ENCODE assay signal across 29 cellular contexts in the genomic region with DNA sequence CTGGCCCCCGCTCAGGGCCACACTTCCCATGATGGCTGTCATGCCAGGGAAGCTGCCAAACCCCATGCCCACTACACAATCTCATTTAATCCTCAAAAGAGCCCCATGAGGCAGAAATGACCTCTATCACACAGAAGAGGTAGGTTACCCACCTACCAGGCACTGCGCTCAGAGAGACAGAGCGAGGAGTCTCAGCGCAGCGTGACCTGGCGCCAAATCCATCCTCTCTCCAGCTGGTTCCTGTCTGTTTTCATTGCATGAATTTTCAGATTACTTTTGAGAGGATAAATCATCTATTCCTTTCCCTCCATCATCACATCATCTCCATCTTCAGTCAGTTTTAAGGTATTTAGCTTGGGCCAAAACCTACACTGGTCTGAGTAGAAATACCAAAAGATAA.
DNase-seq lines count a peak whose midpoint lies in the region; ATAC-seq and TF ChIP-seq lines count a peak whose summit lies in the region.
"Had no signal": no experiment of that assay in that cellular context is flagged by ENCODE, and none has a peak within 500 bp of the region (broad histone marks: within the 10 kb centered on the region; RNA-seq: fewer than 3 reads in every experiment).

No MANE protein-coding gene starts in this region.

- H4K91ac ChIP-seq in neuronal stem cell (ENCODE audit: low read depth, low read length, poor library complexity): no peak overlapping the region

- H3K4me1 ChIP-seq in CD8-positive, alpha-beta T cell (ENCODE audit: insufficient read depth, low read length): no peaks in the 10 kb centered on the region
- peaks cover 0 to 6% of the 10 kb centered on the region in 2 donors for H3K4me1 ChIP-seq in neuronal stem cell (ENCODE audit: control insufficient read depth in 2 of 2, insufficient read depth in 1 of 2, low read depth in 1 of 2, low read length in 2 of 2)

- intact Hi-C loops in CD8-positive, alpha-beta T cell (cut with DNase I, micrococcal nuclease): no loop called here

- POLR2A ChIA-PET in CD8-positive, alpha-beta T cell (lab: Charles Lee): interaction anchor here (0.6 kb wide), 1 partner anchor 126 kb away, joined by 3 read pairs; no protein-coding TSS in a partner anchor

- ATAC-seq in CD8-positive, alpha-beta T cell: no peak
- ATAC-seq: body of pancreas had no signal

- H3K4me3 Mint-ChIP-seq in T-helper 1 cell treated with Interleukin-12 subunit alpha and Interleukin-12 subunit beta and Interleukin-4 antibody, amounts not matched to agents 30 μg/mL and 1 μg/mL, for 36 hours: no peak overlapping the region
- no peak overlapping the region for H3K4me3 Mint-ChIP-seq in CD8-positive, alpha-beta T cell
- H3K4me3 Mint-ChIP-seq in chondrocyte (ENCODE audit: unreplicated experiment): peak overlapping the region; percentile 77
- H3K4me3 Mint-ChIP-seq: activated B cell treated with CpG ODN at 0.5 μM for 24 hours, endodermal cell, neural progenitor cell had no signal

- H3K14ac ChIP-seq in neuronal stem cell (ENCODE audit: low read length): no peak overlapping the region

- CTCF ChIA-PET in CD8-positive, alpha-beta T cell (lab: Charles Lee): interaction anchor here (1.5 kb wide), 1 partner anchor 29 kb away, joined by 4 read pairs; no protein-coding TSS in a partner anchor

- no peak overlapping the region for H3K23ac ChIP-seq in neuronal stem cell (ENCODE audit: low read depth, low read length, poor library complexity)

- no peak overlapping the region for H3K18ac ChIP-seq in neuronal stem cell (ENCODE audit: low read length)

- H3K27me3 ChIP-seq in CD8-positive, alpha-beta T cell (ENCODE audit: insufficient read depth, low read length): no peaks in the 10 kb centered on the region
- H3K27me3 ChIP-seq in neuronal stem cell (ENCODE audit: control insufficient read depth in 3 of 3, insufficient read depth in 3 of 3, low read depth in 1 of 3, low read length in 3 of 3): no peaks in the 10 kb centered on the region
- H3K27me3 ChIP-seq: body of pancreas, esophagus muscularis mucosa, hepatocyte, neural progenitor cell had no signal

- H2BK12ac ChIP-seq in neuronal stem cell (ENCODE audit: low read length): no peak overlapping the region

- H3K9me3 Mint-ChIP-seq in T-helper 1 cell treated with Interleukin-12 subunit alpha and Interleukin-12 subunit beta and Interleukin-4 antibody, amounts not matched to agents 30 μg/mL and 1 μg/mL, for 36 hours: no peaks in the 10 kb centered on the region
- H3K9me3 Mint-ChIP-seq in CD8-positive, alpha-beta T cell: no peaks in the 10 kb centered on the region
- no peaks in the 10 kb centered on the region for H3K9me3 Mint-ChIP-seq in chondrocyte (ENCODE audit: low read depth)
- H3K9me3 Mint-ChIP-seq: activated B cell treated with CpG ODN at 0.5 μM for 24 hours, endodermal cell, neural progenitor cell had no signal

- no peak overlapping the region for H2AFZ ChIP-seq in neuronal stem cell (ENCODE audit: low read length)
- H2AFZ ChIP-seq: GM23248, hepatocyte, neural progenitor cell had no signal

- H3K9me3 ChIP-seq in CD8-positive, alpha-beta T cell (ENCODE audit: low read length): no peaks in the 10 kb centered on the region
- H3K9me3 ChIP-seq in neuronal stem cell (replicated peaks in 1 of 2; ENCODE audit: control insufficient read depth in 2 of 2, insufficient read depth in 1 of 2, low read depth in 1 of 2, low read length in 2 of 2): no peaks in the 10 kb centered on the region
- H3K9me3 ChIP-seq: body of pancreas, esophagus muscularis mucosa, SK-N-SH had no signal

- no CpG with 5 or more reads among the region's 6 CpGs for WGBS in neuronal stem cell (ENCODE audit: extremely low coverage in 2 of 2, insufficient read length in 2 of 2, insufficient replicate concordance in 1 of 2), 2 donors

- H2BK120ac ChIP-seq in neuronal stem cell (ENCODE audit: low read depth, low read length): no peak overlapping the region

- DNase-seq in T-helper 1 cell (no peak), chondrocyte (ENCODE audit: low spot score) (no peak), neuronal stem cell (ENCODE audit: low spot score) (no peak), NCI-H128 (lab: John Stamatoyannopoulos, UW; ENCODE audit: unreplicated experiment) (no peak), GF-D8 (lab: John Stamatoyannopoulos, UW) (no peak)
- no peak for DNase-seq in CD8-positive, alpha-beta T cell
- no peak for DNase-seq in stimulated activated CD4-positive, alpha-beta T cell treated with anti-CD3 and anti-CD28 coated beads, Interleukin-1b, Interleukin-23, amount 100 ng/mL, for 48 hours
- DNase-seq: activated B cell treated with CpG ODN at 0.5 μM for 24 hours; activated naive CD4-positive, alpha-beta T cell treated with Interleukin-2 at 50 U/mL for 16 hours; body of pancreas; DMS53; endodermal cell; foreskin melanocyte; GDM1; GM23248; NCI-H1092; NCI-H2029 treated with DMSO at 0.1 percent for 48 hours; NCI-H345; NCI-H82; RPMI8226; SK-N-SH; stimulated activated CD8-positive, alpha-beta memory T cell treated with anti-CD3 and anti-CD28 coated beads, Interleukin-4, amount 100 ng/mL, for 48 hours had no signal

- peaks cover 4% of the 10 kb centered on the region for H3K4me1 Mint-ChIP-seq in T-helper 1 cell treated with Interleukin-12 subunit alpha and Interleukin-12 subunit beta and Interleukin-4 antibody, amounts not matched to agents 30 μg/mL and 1 μg/mL, for 36 hours (ENCODE audit: low read depth)
- H3K4me1 Mint-ChIP-seq in CD8-positive, alpha-beta T cell (ENCODE audit: low read depth): peaks cover 2% of the 10 kb centered on the region
- H3K4me1 Mint-ChIP-seq in chondrocyte (ENCODE audit: low read depth): peaks cover 91% of the 10 kb centered on the region
- H3K4me1 Mint-ChIP-seq: activated B cell treated with CpG ODN at 0.5 μM for 24 hours, neural progenitor cell had no signal

- H2BK15ac ChIP-seq in neuronal stem cell (ENCODE audit: low read length): no peak overlapping the region

- no peak overlapping the region for H2AK5ac ChIP-seq in neuronal stem cell (ENCODE audit: low read depth, low read length)

- no peaks in the 10 kb centered on the region for H3K79me1 ChIP-seq in neuronal stem cell (ENCODE audit: low read depth, low read length)

- no peak overlapping the region for H3K27ac ChIP-seq in CD8-positive, alpha-beta T cell (ENCODE audit: low read depth, low read length)
- H3K27ac ChIP-seq in neuronal stem cell (replicated peaks; ENCODE audit: low read length): no peak overlapping the region
- H3K27ac ChIP-seq: 22Rv1, body of pancreas, coronary artery, esophagus muscularis mucosa, GM23248, hepatocyte, neural progenitor cell had no signal

- no peaks in the 10 kb centered on the region for H3K27me3 Mint-ChIP-seq in T-helper 1 cell treated with Interleukin-12 subunit alpha and Interleukin-12 subunit beta and Interleukin-4 antibody, amounts not matched to agents 30 μg/mL and 1 μg/mL, for 36 hours (ENCODE audit: low read depth)
- H3K27me3 Mint-ChIP-seq in CD8-positive, alpha-beta T cell (ENCODE audit: low read depth): no peaks in the 10 kb centered on the region
- no peaks in the 10 kb centered on the region for H3K27me3 Mint-ChIP-seq in chondrocyte (ENCODE audit: low read depth)
- H3K27me3 Mint-ChIP-seq: activated B cell treated with CpG ODN at 0.5 μM for 24 hours, progenitor cell of endocrine pancreas had no signal

- peaks cover 85% of the 10 kb centered on the region for H3K36me3 ChIP-seq in CD8-positive, alpha-beta T cell (ENCODE audit: insufficient read depth, low read length)
- peaks cover 9 to 67% of the 10 kb centered on the region in 2 donors for H3K36me3 ChIP-seq in neuronal stem cell (replicated peaks in 1 of 2; ENCODE audit: control insufficient read depth in 2 of 2, insufficient read depth in 2 of 2, low read length in 2 of 2)
- H3K36me3 ChIP-seq: neural progenitor cell had no signal

- TF ChIP-seq CTCF in CD8-positive, alpha-beta T cell (IDR thresholded peaks at IDR 0.05): no peak
- TF ChIP-seq CTCF in chondrocyte (IDR thresholded peaks at IDR 0.05): no peak

- H3K9ac ChIP-seq in neuronal stem cell (ENCODE audit: low read depth, low read length, poor library complexity): peak overlapping the region; percentile 25
- H3K9ac ChIP-seq: GM23248, neural progenitor cell, SK-N-SH had no signal

- H3K4me3 ChIP-seq in CD8-positive, alpha-beta T cell (ENCODE audit: low read depth, low read length): no peak overlapping the region
- no peak overlapping the region for H3K4me3 ChIP-seq in neuronal stem cell (ENCODE audit: low read length in 2 of 2)
- H3K4me3 ChIP-seq: body of pancreas, coronary artery, esophagus muscularis mucosa, GM23248, hepatocyte, neural progenitor cell had no signal

- H3K36me3 Mint-ChIP-seq in T-helper 1 cell treated with Interleukin-12 subunit alpha and Interleukin-12 subunit beta and Interleukin-4 antibody, amounts not matched to agents 30 μg/mL and 1 μg/mL, for 36 hours (ENCODE audit: low read depth): peaks cover 60% of the 10 kb centered on the region
- peaks cover 93% of the 10 kb centered on the region for H3K36me3 Mint-ChIP-seq in CD8-positive, alpha-beta T cell
- H3K36me3 Mint-ChIP-seq in chondrocyte (ENCODE audit: low read depth): peaks cover 43% of the 10 kb centered on the region

- H3K4ac ChIP-seq in neuronal stem cell (ENCODE audit: low read length): no peak overlapping the region

- H3K27ac Mint-ChIP-seq in T-helper 1 cell treated with Interleukin-12 subunit alpha and Interleukin-12 subunit beta and Interleukin-4 antibody, amounts not matched to agents 30 μg/mL and 1 μg/mL, for 36 hours: peak overlapping the region; percentile 6
- peak overlapping the region; percentile 41 for H3K27ac Mint-ChIP-seq in CD8-positive, alpha-beta T cell
- peak overlapping the region; percentile 95 for H3K27ac Mint-ChIP-seq in chondrocyte (ENCODE audit: unreplicated experiment)
- H3K27ac Mint-ChIP-seq: activated B cell treated with CpG ODN at 0.5 μM for 24 hours, endodermal cell, neural progenitor cell, progenitor cell of endocrine pancreas had no signal

- H2BK5ac ChIP-seq in neuronal stem cell (ENCODE audit: low read length): no peak overlapping the region

- no peak overlapping the region for H4K8ac ChIP-seq in neuronal stem cell (ENCODE audit: low read depth, low read length)

- H3K4me2 ChIP-seq in neuronal stem cell (ENCODE audit: insufficient read depth, low read length, poor library complexity, severe bottlenecking): no peak overlapping the region
- H3K4me2 ChIP-seq: hepatocyte, neural progenitor cell, SK-N-SH had no signal

Comparison
In these comparisons a context has a peak if more than half of its experiments do, and no peak if none do; other contexts are left out.
1. H3K27ac Mint-ChIP-seq: peak in every context shown above with its lines; median percentile 95 in chondrocyte; 41 in CD8-positive, alpha-beta T cell; 6 in T-helper 1 cell treated with Interleukin-12 subunit alpha and Interleukin-12 subunit beta and Interleukin-4 antibody, amounts not matched to agents 30 μg/mL and 1 μg/mL, for 36 hours.